9 cellular contexts compared by ENCODE assay signal in genomic region chrX:45515262-45516215, GRCh38.
DNase-seq lines count a peak whose midpoint lies in the region; ATAC-seq and TF ChIP-seq lines count a peak whose summit lies in the region.
"Had no signal": no experiment of that assay in that cellular context is flagged by ENCODE, and none has a peak within 500 bp of the region (broad histone marks: within the 10 kb centered on the region; RNA-seq: fewer than 3 reads in every experiment).

No MANE protein-coding gene starts in this region.

- POLR2A ChIA-PET in activated CD8-positive, alpha-beta T cell treated with anti-CD3 and anti-CD28 coated beads, Interleukin-2, amount 10 ng/mL, durations not matched to agents 7 days and 5 days (lab: Charles Lee) = no interaction called here

- peaks cover 9% of the 10 kb centered on the region for H3K4me1 Mint-ChIP-seq in activated CD8-positive, alpha-beta T cell treated with anti-CD3 and anti-CD28 coated beads, Interleukin-2, amount 10 ng/mL, durations not matched to agents 7 days and 5 days (ENCODE audit: low read depth)
- H3K4me1 Mint-ChIP-seq in nephron (peaks cover 38% of the 10 kb centered on the region), type B pancreatic cell (ENCODE audit: unreplicated experiment) (peaks cover 16% of the 10 kb centered on the region)

- no peaks in the 10 kb centered on the region for H3K36me3 Mint-ChIP-seq in activated CD8-positive, alpha-beta T cell treated with anti-CD3 and anti-CD28 coated beads, Interleukin-2, amount 10 ng/mL, durations not matched to agents 7 days and 5 days (ENCODE audit: low read depth)
- H3K36me3 Mint-ChIP-seq in nephron (ENCODE audit: low read depth) (no peaks in the 10 kb centered on the region), type B pancreatic cell (no peaks in the 10 kb centered on the region)
- H3K36me3 Mint-ChIP-seq: CD8-positive, alpha-beta T cell had no signal

- H3K4me3 Mint-ChIP-seq in activated CD8-positive, alpha-beta T cell treated with anti-CD3 and anti-CD28 coated beads, Interleukin-2, amount 10 ng/mL, durations not matched to agents 7 days and 5 days = no peak overlapping the region
- H3K4me3 Mint-ChIP-seq in nephron = no peak overlapping the region
- peak overlapping the region; percentile 48 for H3K4me3 Mint-ChIP-seq in type B pancreatic cell
- H3K4me3 Mint-ChIP-seq: CD8-positive, alpha-beta T cell had no signal

- H3K27ac ChIP-seq in epithelial cell of prostate = peak overlapping the region; percentile 82

- TF ChIP-seq CTCF in nephron (IDR thresholded peaks at IDR 0.05; ENCODE audit: unreplicated experiment in 3 of 3) = peak; percentile 50 to 63 (median 55)
- peak; percentile 68 for TF ChIP-seq CTCF in type B pancreatic cell (conservative IDR thresholded peaks at IDR 0.05)

- CTCF ChIA-PET in activated CD8-positive, alpha-beta T cell treated with anti-CD3 and anti-CD28 coated beads, Interleukin-2, amount 10 ng/mL, durations not matched to agents 7 days and 5 days (lab: Charles Lee) = interaction anchor here (0.7 to 2.2 kb wide), 17 partner anchors 10 to 893 kb away, joined by 3 to 12 read pairs (median 4); no protein-coding TSS in a partner anchor

- no peak for ATAC-seq in activated CD8-positive, alpha-beta T cell treated with anti-CD3 and anti-CD28 coated beads, Interleukin-2, amount 10 ng/mL, durations not matched to agents 7 days and 5 days
- ATAC-seq in HG03095 (IDR thresholded peaks at IDR 0.05; ENCODE audit: unreplicated experiment) = no peak
- ATAC-seq: CD8-positive, alpha-beta T cell had no signal

- H3K27ac Mint-ChIP-seq in activated CD8-positive, alpha-beta T cell treated with anti-CD3 and anti-CD28 coated beads, Interleukin-2, amount 10 ng/mL, durations not matched to agents 7 days and 5 days = no peak overlapping the region
- H3K27ac Mint-ChIP-seq in nephron (peak overlapping the region in 2 of 3 experiments; percentile 48 to 71), type B pancreatic cell (peak overlapping the region; percentile 54)
- H3K27ac Mint-ChIP-seq: CD8-positive, alpha-beta T cell had no signal

- DNase-seq in NCI-H1417 (lab: John Stamatoyannopoulos, UW) (peak in 2 of 3 experiments; percentile 36 to 77), NCI-H1417 treated with DMSO at 0.1 percent for 48 hours (lab: John Stamatoyannopoulos, UW) (no peak), NCI-H2081 (lab: John Stamatoyannopoulos, UW) (peak; percentile 37 to 53), epithelial cell of prostate (ENCODE audit: low read depth, low spot score) (peak; percentile 86), type B pancreatic cell (ENCODE audit: extremely low spot score, unreplicated experiment) (no peak)
- DNase-seq in activated CD8-positive, alpha-beta T cell treated with anti-CD3 and anti-CD28 coated beads, Interleukin-2, amount 10 ng/mL, durations not matched to agents 7 days and 5 days = peak; percentile 49

- H3K27me3 Mint-ChIP-seq in activated CD8-positive, alpha-beta T cell treated with anti-CD3 and anti-CD28 coated beads, Interleukin-2, amount 10 ng/mL, durations not matched to agents 7 days and 5 days (ENCODE audit: low read depth) = no peaks in the 10 kb centered on the region
- H3K27me3 Mint-ChIP-seq in nephron (ENCODE audit: low read depth) (no peaks in the 10 kb centered on the region), type B pancreatic cell (no peaks in the 10 kb centered on the region)

- H3K9me3 Mint-ChIP-seq in activated CD8-positive, alpha-beta T cell treated with anti-CD3 and anti-CD28 coated beads, Interleukin-2, amount 10 ng/mL, durations not matched to agents 7 days and 5 days (ENCODE audit: insufficient read depth) = no peaks in the 10 kb centered on the region
- H3K9me3 Mint-ChIP-seq in nephron (no peaks in the 10 kb centered on the region), type B pancreatic cell (no peaks in the 10 kb centered on the region)
- H3K9me3 Mint-ChIP-seq: CD8-positive, alpha-beta T cell had no signal

Comparison
In these comparisons a context has a peak if more than half of its experiments do, and no peak if none do; other contexts are left out.
1. DNase-seq: peak in NCI-H1417 (2 of 3), NCI-H2081 (2 of 2), activated CD8-positive, alpha-beta T cell treated with anti-CD3 and anti-CD28 coated beads, Interleukin-2, amount 10 ng/mL, durations not matched to agents 7 days and 5 days (single experiment) and epithelial cell of prostate (single experiment); none in NCI-H1417 treated with DMSO at 0.1 percent for 48 hours (single experiment) and type B pancreatic cell (single experiment).